Comparison of ENCODE assay signal across 1 cellular context in the genomic region with DNA sequence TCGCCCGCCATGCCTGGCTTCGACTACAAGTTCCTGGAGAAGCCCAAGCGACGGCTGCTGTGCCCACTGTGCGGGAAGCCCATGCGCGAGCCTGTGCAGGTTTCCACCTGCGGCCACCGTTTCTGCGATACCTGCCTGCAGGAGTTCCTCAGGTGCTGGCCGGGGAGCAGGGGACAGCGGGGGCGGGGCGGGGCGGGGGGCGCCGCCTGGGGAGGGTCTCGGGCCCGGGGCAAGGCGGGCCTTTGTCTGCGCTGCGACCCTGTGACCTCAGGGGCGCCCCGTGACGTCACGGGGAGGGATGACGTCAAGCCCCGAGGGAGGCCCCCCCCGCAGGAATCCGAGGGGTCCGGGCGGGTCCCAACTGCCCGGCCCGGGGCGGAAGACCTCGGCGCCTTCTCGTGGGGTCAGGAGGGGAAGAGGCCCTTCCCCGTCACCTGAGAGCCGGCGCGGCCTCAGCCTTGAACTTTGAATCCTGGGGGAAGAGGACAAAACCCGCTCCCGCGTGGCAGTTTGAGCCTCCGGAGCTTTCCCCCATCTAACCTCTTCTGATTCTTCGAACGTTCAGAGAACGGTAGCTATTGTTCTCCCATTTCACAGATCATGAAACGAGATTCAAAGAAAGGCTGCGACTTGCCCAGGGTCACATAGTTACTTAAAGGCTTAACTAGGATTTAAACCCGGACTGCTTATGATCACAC.
TF ChIP-seq lines count a peak whose summit lies in the region.

No MANE protein-coding gene starts in this region.

TF ChIP-seq in HepG2, 621 proteins besides CTCF, POLR2A, EP300 and RAD21 (continued from another document):
- TF ChIP-seq ZNF678 (CRISPR knock-in tag; IDR thresholded peaks at IDR 0.05) (no peak), ZNF431 (CRISPR knock-in tag; IDR thresholded peaks at IDR 0.05; ENCODE audit: borderline replicate concordance, low read depth) (no peak)
TF ChIP-seq in HepG2: peak in this region for 148.
